17 cellular contexts compared by ENCODE assay signal in genomic region chr5:124580512-124580911, GRCh38.
"Had no signal": no experiment of that assay in that cellular context is flagged by ENCODE, and none has a peak within 500 bp of the region (broad histone marks: within the 10 kb centered on the region; RNA-seq: fewer than 3 reads in every experiment).

No MANE protein-coding gene starts in this region.

- H3K4me3 Mint-ChIP-seq: activated CD4-positive, alpha-beta T cell treated with anti-CD3 and anti-CD28 coated beads, Interleukin-2, amount 10 ng/mL, durations not matched to agents 7 days and 5 days; activated naive CD8-positive, alpha-beta T cell; activated T-cell treated with anti-CD3 and anti-CD28 coated beads, Interleukin-2, amount 50 U/mL, for 72 hours; stimulated activated naive CD8-positive, alpha-beta T cell treated with anti-CD3 and anti-CD28 coated beads, Interleukin-15, amount 100 ng/mL, for 72 hours had no signal

- H3K27ac ChIP-seq: brain microvascular endothelial cell, left ventricle myocardium inferior, sigmoid colon, spleen, uterus had no signal

- H3K4me1 ChIP-seq: left ventricle myocardium inferior, sigmoid colon, uterus had no signal

- H3K36me3 Mint-ChIP-seq: activated naive CD8-positive, alpha-beta T cell had no signal

- H3K36me3 ChIP-seq: brain microvascular endothelial cell, left ventricle myocardium inferior, sigmoid colon, spleen, thyroid gland, uterus had no signal

- H3K9me3 ChIP-seq: sigmoid colon, thyroid gland, uterus had no signal

- ATAC-seq: activated T-cell treated with anti-CD3 and anti-CD28 coated beads, Interleukin-2, amount 50 U/mL, for 72 hours; stimulated activated naive CD8-positive, alpha-beta T cell treated with anti-CD3 and anti-CD28 coated beads, Interleukin-15, amount 100 ng/mL, for 72 hours had no signal

- H3K9me3 Mint-ChIP-seq: activated T-cell treated with anti-CD3 and anti-CD28 coated beads, Interleukin-2, amount 50 U/mL, for 72 hours; stimulated activated naive CD8-positive, alpha-beta T cell treated with anti-CD3 and anti-CD28 coated beads, Interleukin-15, amount 100 ng/mL, for 72 hours had no signal

- H3K27ac Mint-ChIP-seq: activated CD4-positive, alpha-beta T cell treated with anti-CD3 and anti-CD28 coated beads, Interleukin-2, amount 10 ng/mL, durations not matched to agents 7 days and 5 days; activated naive CD8-positive, alpha-beta T cell; activated T-cell treated with anti-CD3 and anti-CD28 coated beads, Interleukin-2, amount 50 U/mL, for 72 hours; stimulated activated naive CD8-positive, alpha-beta T cell treated with anti-CD3 and anti-CD28 coated beads, Interleukin-15, amount 100 ng/mL, for 72 hours had no signal

- DNase-seq: activated CD4-positive, alpha-beta T cell treated with anti-CD3 and anti-CD28 coated beads, Interleukin-2, amount 10 ng/mL, durations not matched to agents 7 days and 5 days; activated CD8-positive, alpha-beta memory T cell treated with anti-CD3 and anti-CD28 coated beads, Interleukin-2, amount 50 U/mL, for 48 hours; activated gamma-delta T cell; activated T-cell treated with anti-CD3 and anti-CD28 coated beads, Interleukin-2, amount 50 U/mL, for 72 hours; amniotic stem cell; hippocampal formation; kidney; left ventricle myocardium inferior; mesenchymal stem cell; sigmoid colon; spleen; stimulated activated naive CD8-positive, alpha-beta T cell treated with anti-CD3 and anti-CD28 coated beads, Interleukin-15, amount 100 ng/mL, for 72 hours; SW 1271; thyroid gland; uterus had no signal

- H3K27me3 ChIP-seq: brain microvascular endothelial cell, sigmoid colon, spleen, thyroid gland, uterus had no signal

- H3K4me3 ChIP-seq: left ventricle myocardium inferior, sigmoid colon, spleen, thyroid gland, uterus had no signal
